In the genomic region with DNA sequence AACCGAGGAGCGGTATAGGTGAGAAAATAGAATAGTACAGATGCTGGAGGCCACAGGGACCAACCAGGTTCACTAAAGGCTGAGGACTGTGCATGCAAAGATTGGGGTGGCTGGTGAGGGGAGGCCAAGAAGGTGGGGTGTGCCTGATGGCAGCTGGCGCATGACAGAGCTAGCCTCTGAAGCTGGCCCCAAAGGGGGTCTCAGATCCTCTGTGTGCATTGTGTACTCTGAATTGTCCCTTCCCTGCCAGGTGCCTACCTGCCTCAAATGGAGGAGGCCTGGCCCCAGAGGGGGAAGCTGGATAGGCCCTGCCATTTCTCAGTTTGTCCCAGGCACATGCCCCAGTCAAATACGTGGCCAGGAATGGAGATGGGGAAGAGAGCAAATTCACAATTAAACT, we compare ENCODE assay signal across 1 cellular context.
TF ChIP-seq lines count a peak whose summit lies in the region.

No MANE protein-coding gene starts in this region.

TF ChIP-seq in WTC11, 78 proteins besides CTCF, POLR2A, EP300 and RAD21 (continued from another document):
- no peak for TF ChIP-seq PREB (CRISPR knock-in tag; IDR thresholded peaks at IDR 0.05; ENCODE audit: borderline replicate concordance)
- no peak for TF ChIP-seq RORB (CRISPR knock-in tag; IDR thresholded peaks at IDR 0.05)
- no peak for TF ChIP-seq ZNF425 (CRISPR knock-in tag; conservative IDR thresholded peaks at IDR 0.05)
- no peak for TF ChIP-seq NFE2L1 (CRISPR knock-in tag; IDR thresholded peaks at IDR 0.05)
- TF ChIP-seq STAT6 (CRISPR knock-in tag; conservative IDR thresholded peaks at IDR 0.05; ENCODE audit: low read depth): no peak
- no peak for TF ChIP-seq ZNF232 (CRISPR knock-in tag; IDR thresholded peaks at IDR 0.05)
